In the genomic region with DNA sequence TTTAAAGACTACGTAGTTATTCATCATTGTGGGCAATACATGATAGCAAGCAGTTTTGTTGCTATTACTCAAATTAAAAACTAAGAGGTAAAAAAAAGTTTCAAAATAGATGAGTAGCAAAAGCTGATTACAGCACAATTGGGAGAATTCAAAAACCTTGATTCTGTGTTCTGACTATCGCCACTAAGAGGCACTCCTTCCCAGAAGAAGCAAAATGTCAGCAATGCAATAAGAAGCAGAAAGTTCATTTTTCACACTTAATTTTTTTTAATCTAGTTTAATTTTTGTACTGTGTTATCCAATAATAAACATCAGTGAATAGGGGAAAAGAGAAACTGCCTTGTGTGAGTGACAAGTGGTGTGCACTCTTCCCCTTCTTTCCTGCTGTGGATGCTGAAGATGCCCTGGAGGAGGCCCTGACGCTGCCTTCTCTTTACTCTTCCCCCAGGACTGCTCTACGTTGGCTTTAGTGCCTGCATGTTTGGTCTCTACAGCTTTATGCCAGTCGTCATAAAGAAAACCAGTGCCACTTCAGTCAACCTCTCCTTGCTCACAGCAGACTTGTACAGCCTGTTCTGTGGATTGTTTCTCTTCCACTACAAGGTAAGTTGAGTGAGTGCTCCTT, we compare ENCODE assay signal across 10 cellular contexts.
DNase-seq lines count a peak whose midpoint lies in the region; ATAC-seq and TF ChIP-seq lines count a peak whose summit lies in the region.
"Had no signal": no experiment of that assay in that cellular context is flagged by ENCODE, and none has a peak within 500 bp of the region (broad histone marks: within the 10 kb centered on the region; RNA-seq: fewer than 3 reads in every experiment).

No MANE protein-coding gene starts in this region.

- no peak for TF ChIP-seq EP300 in gastroesophageal sphincter (IDR thresholded peaks at IDR 0.05)

- H3K36me3 ChIP-seq in gastroesophageal sphincter (no peaks in the 10 kb centered on the region), testis (ENCODE audit: low read depth, missing control alignments) (no peaks in the 10 kb centered on the region)

- no peaks in the 10 kb centered on the region for H3K36me3 Mint-ChIP-seq in T-helper 2 cell treated with Interferon-gamma antibody and Interleukin-4, amounts not matched to agents 5 μg/mL and 100 μg/mL, for 36 hours (ENCODE audit: low read depth)
- H3K36me3 Mint-ChIP-seq: natural killer cell; stimulated activated effector memory CD8-positive, alpha-beta T cell treated with anti-CD3 and anti-CD28 coated beads, Interleukin-12 subunit alpha, Interleukin-12 subunit beta, amount 100 ng/mL, for 72 hours had no signal

- TF ChIP-seq POLR2A in gastroesophageal sphincter (IDR thresholded peaks at IDR 0.05) (no peak), testis (IDR thresholded peaks at IDR 0.05) (no peak)

- H3K4me3 Mint-ChIP-seq in T-helper 2 cell treated with Interferon-gamma antibody and Interleukin-4, amounts not matched to agents 5 μg/mL and 100 μg/mL, for 36 hours, result no peak overlapping the region
- H3K4me3 Mint-ChIP-seq: natural killer cell; stimulated activated effector memory CD8-positive, alpha-beta T cell treated with anti-CD3 and anti-CD28 coated beads, Interleukin-12 subunit alpha, Interleukin-12 subunit beta, amount 100 ng/mL, for 72 hours had no signal

- ATAC-seq in gastroesophageal sphincter, result no peak
- ATAC-seq: natural killer cell; stimulated activated effector memory CD8-positive, alpha-beta T cell treated with anti-CD3 and anti-CD28 coated beads, Interleukin-12 subunit alpha, Interleukin-12 subunit beta, amount 100 ng/mL, for 72 hours had no signal

- peak overlapping the region; percentile 5 to 37 (median 34) for H3K27ac ChIP-seq in gastroesophageal sphincter
- no peak overlapping the region for H3K27ac ChIP-seq in testis

- H3K9me3 Mint-ChIP-seq in T-helper 2 cell treated with Interferon-gamma antibody and Interleukin-4, amounts not matched to agents 5 μg/mL and 100 μg/mL, for 36 hours, result no peaks in the 10 kb centered on the region
- H3K9me3 Mint-ChIP-seq: natural killer cell; stimulated activated effector memory CD8-positive, alpha-beta T cell treated with anti-CD3 and anti-CD28 coated beads, Interleukin-12 subunit alpha, Interleukin-12 subunit beta, amount 100 ng/mL, for 72 hours had no signal

- TF ChIP-seq CTCF in gastroesophageal sphincter (IDR thresholded peaks at IDR 0.05) (peak; percentile 51 to 76 (median 68)), testis (IDR thresholded peaks at IDR 0.05) (peak in 2 of 3 experiments; percentile 51 to 67)

- H3K4me1 ChIP-seq in gastroesophageal sphincter (peaks cover 0 to 47% (median 4%) of the 10 kb centered on the region in 3 donors), testis (no peaks in the 10 kb centered on the region)

- 63 to 66% methylated on average over 5 of the region's 5 CpGs for WGBS in gastroesophageal sphincter (ENCODE audit: low coverage in 1 of 2), 2 donors
- WGBS in testis, 2 donors, result 69 to 72% methylated on average over 5 of the region's 5 CpGs

- H3K4me1 Mint-ChIP-seq in T-helper 2 cell treated with Interferon-gamma antibody and Interleukin-4, amounts not matched to agents 5 μg/mL and 100 μg/mL, for 36 hours (ENCODE audit: low read depth), result peaks cover 6% of the 10 kb centered on the region

- intact Hi-C loops in testis (cut with DNase I; ENCODE audit: low total_unique reads), result loop anchor here (10.0 kb wide), 1 partner anchor 520 kb away; no protein-coding TSS in a partner anchor

- peaks cover 19% of the 10 kb centered on the region for H3K27me3 Mint-ChIP-seq in T-helper 2 cell treated with Interferon-gamma antibody and Interleukin-4, amounts not matched to agents 5 μg/mL and 100 μg/mL, for 36 hours (ENCODE audit: low read depth)

- in situ Hi-C loops in SK-MEL-5 (cut with HindIII; ENCODE audit: low pct_unique_long_range_greater_than_20kb, low sequenced_read_pairs), result no loop called here

- no peaks in the 10 kb centered on the region for H3K27me3 ChIP-seq in gastroesophageal sphincter
- H3K27me3 ChIP-seq in testis, result no peaks in the 10 kb centered on the region

- H3K4me3 ChIP-seq in gastroesophageal sphincter (no peak overlapping the region), testis (no peak overlapping the region)

- no peaks in the 10 kb centered on the region for H3K9me3 ChIP-seq in gastroesophageal sphincter
- H3K9me3 ChIP-seq in testis, result no peaks in the 10 kb centered on the region

- peak; percentile 11 for DNase-seq in DMS 273 (lab: John Stamatoyannopoulos, UW; ENCODE audit: unreplicated experiment)
- DNase-seq in DMS 273 treated with DMSO at 0.1 percent for 48 hours (lab: John Stamatoyannopoulos, UW), result no peak
- DNase-seq in SK-MEL-5 (ENCODE audit: low read depth, low spot score), result peak; percentile 24
- DNase-seq in testis, result no peak
- DNase-seq in NCI-H187 (lab: John Stamatoyannopoulos, UW), result no peak
- no peak for DNase-seq in NK-92 (lab: John Stamatoyannopoulos, UW; ENCODE audit: unreplicated experiment)
- DNase-seq in T-helper 2 cell treated with Interferon-gamma antibody and Interleukin-4, amounts not matched to agents 5 μg/mL and 100 μg/mL, for 36 hours (ENCODE audit: low spot score), result no peak
- DNase-seq: natural killer cell had no signal

- no peak overlapping the region for H3K27ac Mint-ChIP-seq in T-helper 2 cell treated with Interferon-gamma antibody and Interleukin-4, amounts not matched to agents 5 μg/mL and 100 μg/mL, for 36 hours
- H3K27ac Mint-ChIP-seq: natural killer cell; stimulated activated effector memory CD8-positive, alpha-beta T cell treated with anti-CD3 and anti-CD28 coated beads, Interleukin-12 subunit alpha, Interleukin-12 subunit beta, amount 100 ng/mL, for 72 hours had no signal

Comparison
In these comparisons a context has a peak if more than half of its experiments do, and no peak if none do; other contexts are left out.
1. DNase-seq: peak in DMS 273 (single experiment) and SK-MEL-5 (single experiment); none in DMS 273 treated with DMSO at 0.1 percent for 48 hours (single experiment), testis (single experiment), NCI-H187 (0 of 2), NK-92 (single experiment) and T-helper 2 cell treated with Interferon-gamma antibody and Interleukin-4, amounts not matched to agents 5 μg/mL and 100 μg/mL, for 36 hours (single experiment).
2. H3K27ac ChIP-seq: peak in gastroesophageal sphincter (4 of 4); none in testis (0 of 2).